In the genomic region with DNA sequence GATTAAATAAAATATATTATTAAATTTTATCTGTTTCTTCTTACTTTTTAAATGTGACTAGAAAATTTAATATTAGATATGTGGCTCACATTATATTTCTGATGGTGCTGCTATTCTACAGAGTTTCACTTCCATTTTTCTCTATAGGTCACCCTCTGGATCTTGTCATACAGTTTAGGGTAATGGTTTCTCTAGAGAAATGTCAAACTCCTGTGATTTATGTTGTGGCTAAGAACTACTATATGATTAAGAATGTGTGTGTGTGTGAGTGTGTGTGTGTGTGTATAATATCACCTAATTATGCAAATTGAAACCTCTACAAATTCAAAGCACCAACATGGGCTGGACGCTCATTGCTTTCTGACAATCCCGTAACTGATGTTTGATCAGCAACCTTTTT, we compare ENCODE assay signal across 22 cellular contexts.
"Had no signal": no experiment of that assay in that cellular context is flagged by ENCODE, and none has a peak within 500 bp of the region (broad histone marks: within the 10 kb centered on the region; RNA-seq: fewer than 3 reads in every experiment).

No MANE protein-coding gene starts in this region.

- H3K4me1 ChIP-seq: esophagus squamous epithelium, gastroesophageal sphincter, psoas muscle, spleen, testis, tibial nerve, upper lobe of right lung had no signal

- H3K4me3 Mint-ChIP-seq: naive thymus-derived CD4-positive, alpha-beta T cell; nephron progenitor cell; stimulated activated memory B cell treated with anti-CD40 and anti-IgM and Interleukin-4, amounts not matched to agents 10 μg/mL and 1 μg/mL and 100 μg/mL, for 72 hours; stimulated activated naive CD8-positive, alpha-beta T cell treated with anti-CD3 and anti-CD28 coated beads, Interleukin-15, amount 100 ng/mL, for 72 hours had no signal

- H3K9me3 ChIP-seq: esophagus squamous epithelium, gastroesophageal sphincter, psoas muscle, testis, tibial nerve, upper lobe of right lung had no signal

- H3K27me3 ChIP-seq: esophagus squamous epithelium, gastroesophageal sphincter, spleen, testis, tibial nerve, upper lobe of right lung had no signal

- DNase-seq: dermis blood vessel endothelial cell; esophagus squamous epithelium; foreskin fibroblast; glutamatergic neuron; islet precursor cell; mammary epithelial cell; naive thymus-derived CD4-positive, alpha-beta T cell; nephron progenitor cell; psoas muscle; retina; spleen; stimulated activated CD4-positive, alpha-beta T cell treated with anti-CD3 and anti-CD28 coated beads, Interleukin-15, amount 100 ng/mL, for 24 hours; stimulated activated CD4-positive, alpha-beta T cell treated with anti-CD3 and anti-CD28 coated beads, Interleukin-1b, Interleukin-23, amount 100 ng/mL, for 48 hours; stimulated activated CD4-positive, alpha-beta T cell treated with anti-CD3 and anti-CD28 coated beads, Interleukin-4, amount 100 ng/mL, for 24 hours; stimulated activated naive CD8-positive, alpha-beta T cell treated with anti-CD3 and anti-CD28 coated beads, Interleukin-15, amount 100 ng/mL, for 72 hours; testis; upper lobe of right lung had no signal

- ATAC-seq: gastroesophageal sphincter; left lobe of liver; naive thymus-derived CD4-positive, alpha-beta T cell; psoas muscle; sciatic nerve; stimulated activated memory B cell treated with anti-CD40 and anti-IgM and Interleukin-4, amounts not matched to agents 10 μg/mL and 1 μg/mL and 100 μg/mL, for 72 hours; stimulated activated naive CD8-positive, alpha-beta T cell treated with anti-CD3 and anti-CD28 coated beads, Interleukin-15, amount 100 ng/mL, for 72 hours; upper lobe of right lung had no signal

- H3K27ac ChIP-seq: esophagus squamous epithelium, gastroesophageal sphincter, psoas muscle, spleen, testis, tibial nerve, upper lobe of right lung had no signal

- H3K36me3 ChIP-seq: esophagus squamous epithelium, gastroesophageal sphincter, spleen, tibial nerve, upper lobe of right lung had no signal

- H3K36me3 Mint-ChIP-seq: naive thymus-derived CD4-positive, alpha-beta T cell; stimulated activated memory B cell treated with anti-CD40 and anti-IgM and Interleukin-4, amounts not matched to agents 10 μg/mL and 1 μg/mL and 100 μg/mL, for 72 hours had no signal

- H3K27me3 Mint-ChIP-seq: stimulated activated naive CD8-positive, alpha-beta T cell treated with anti-CD3 and anti-CD28 coated beads, Interleukin-15, amount 100 ng/mL, for 72 hours had no signal

- H3K27ac Mint-ChIP-seq: naive thymus-derived CD4-positive, alpha-beta T cell; nephron progenitor cell; stimulated activated memory B cell treated with anti-CD40 and anti-IgM and Interleukin-4, amounts not matched to agents 10 μg/mL and 1 μg/mL and 100 μg/mL, for 72 hours; stimulated activated naive CD8-positive, alpha-beta T cell treated with anti-CD3 and anti-CD28 coated beads, Interleukin-15, amount 100 ng/mL, for 72 hours had no signal

- H3K4me1 Mint-ChIP-seq: stimulated activated memory B cell treated with anti-CD40 and anti-IgM and Interleukin-4, amounts not matched to agents 10 μg/mL and 1 μg/mL and 100 μg/mL, for 72 hours; stimulated activated naive CD8-positive, alpha-beta T cell treated with anti-CD3 and anti-CD28 coated beads, Interleukin-15, amount 100 ng/mL, for 72 hours had no signal

- H3K9me3 Mint-ChIP-seq: stimulated activated memory B cell treated with anti-CD40 and anti-IgM and Interleukin-4, amounts not matched to agents 10 μg/mL and 1 μg/mL and 100 μg/mL, for 72 hours had no signal

- H3K4me3 ChIP-seq: esophagus squamous epithelium, gastroesophageal sphincter, psoas muscle, spleen, testis, tibial nerve, upper lobe of right lung had no signal
